8 cellular contexts compared by ENCODE assay signal in the genomic region with DNA sequence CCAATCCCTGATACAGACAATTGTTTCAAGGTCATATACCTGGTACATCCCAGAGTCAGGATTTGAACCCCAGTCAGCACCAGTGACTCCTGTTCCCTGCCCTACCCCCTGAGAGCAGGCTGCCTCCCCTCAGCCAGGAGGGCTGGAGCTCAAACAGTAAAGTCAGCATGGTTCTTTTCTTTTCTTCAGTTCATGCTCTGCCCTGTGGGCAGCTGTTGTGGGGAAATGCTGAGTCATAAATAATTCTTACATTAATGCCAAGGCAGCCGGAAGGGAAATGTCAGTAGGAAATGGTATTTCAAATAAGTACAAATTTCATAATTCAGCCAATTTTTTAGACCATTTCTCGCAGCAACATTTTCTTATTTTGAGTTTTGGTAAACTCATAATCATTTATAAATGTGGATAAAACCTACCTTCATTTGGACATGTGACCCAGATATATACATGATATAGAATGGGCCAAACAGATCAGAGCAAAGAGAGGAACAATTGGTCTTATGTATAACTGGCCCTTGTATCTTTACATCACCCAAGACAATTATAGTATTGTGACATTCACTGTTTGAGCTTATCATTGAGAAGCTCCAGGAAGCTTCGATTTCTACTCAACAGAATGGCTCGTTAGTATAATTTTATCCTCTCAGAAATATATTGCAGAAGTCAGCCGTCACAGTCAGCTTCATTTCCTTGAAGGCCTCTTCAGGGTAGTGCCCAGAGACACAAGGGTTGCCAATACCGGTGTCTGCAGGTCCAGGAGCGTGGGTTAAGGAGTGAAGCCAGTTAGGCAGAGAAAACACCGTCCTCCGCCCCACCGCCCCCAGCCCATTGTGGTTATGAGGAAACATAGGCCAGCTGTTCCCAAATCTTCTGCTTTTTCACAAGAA. TPM values are rescaled to one million over a fixed set of nuclear protein-coding genes. Genes with fewer than 3 reads are reported as not detected.
DNase-seq lines count a peak whose midpoint lies in the region; ATAC-seq and TF ChIP-seq lines count a peak whose summit lies in the region.

No MANE protein-coding gene starts in this region.

- TF ChIP-seq CTCF in fibroblast of mammary gland (conservative IDR thresholded peaks at IDR 0.05; ENCODE audit: control insufficient read depth, insufficient read depth, low read depth, low read length) (no peak), thyroid gland (IDR thresholded peaks at IDR 0.05) (no peak)

- peak overlapping the region; percentile 58 for H3K4me3 ChIP-seq in SK-N-MC
- no peak overlapping the region for H3K4me3 ChIP-seq in fibroblast of mammary gland (ENCODE audit: control insufficient read depth, low read depth, low read length)
- H3K4me3 ChIP-seq in skeletal muscle tissue (ENCODE audit: low read length in 3 of 3) = no peak overlapping the region
- no peak overlapping the region for H3K4me3 ChIP-seq in thyroid gland (replicated peaks in 1 of 3)

- H3K9me3 ChIP-seq in SK-N-MC (ENCODE audit: low read depth, low read length) (no peaks in the 10 kb centered on the region), skeletal muscle tissue (ENCODE audit: control insufficient read depth in 3 of 3, low read length in 3 of 3) (no peaks in the 10 kb centered on the region), thyroid gland (no peaks in the 10 kb centered on the region)

- ATAC-seq in HG02885 (IDR thresholded peaks at IDR 0.05; ENCODE audit: poor library complexity, unreplicated experiment) = peak; percentile 26
- ATAC-seq in HG02763 (IDR thresholded peaks at IDR 0.05; ENCODE audit: unreplicated experiment) = no peak

- no peak overlapping the region for H3K9ac ChIP-seq in SK-N-MC (ENCODE audit: insufficient read length)
- H3K9ac ChIP-seq in skeletal muscle tissue (ENCODE audit: low read depth in 1 of 3, low read length in 3 of 3) = no peak overlapping the region

- intact Hi-C loops in thyroid gland (cut with DNase I) = loop anchor here (10.0 kb wide), 1 partner anchor 349 kb away; no protein-coding TSS in a partner anchor

- WGBS in thyroid gland, 2 donors = 78 to 81% methylated on average over 10 of the region's 10 CpGs

- DNase-seq in GM03348 (ENCODE audit: low spot score) (peak; percentile 68), SK-N-MC (ENCODE audit: low read depth, low spot score) (peak; percentile 92), fibroblast of mammary gland (ENCODE audit: low read depth) (peak; percentile 67), NCI-H146 (lab: John Stamatoyannopoulos, UW) (no peak), thyroid gland (no peak)

- H3K36me3 ChIP-seq in SK-N-MC (ENCODE audit: insufficient read depth, low read length) (no peaks in the 10 kb centered on the region), skeletal muscle tissue (ENCODE audit: control insufficient read depth in 3 of 3, insufficient read depth in 3 of 3, low read length in 3 of 3) (no peaks in the 10 kb centered on the region), thyroid gland (no peaks in the 10 kb centered on the region)

- TF ChIP-seq POLR2A in thyroid gland (IDR thresholded peaks at IDR 0.05) = no peak

- H3K27me3 ChIP-seq in skeletal muscle tissue (ENCODE audit: control insufficient read depth in 3 of 3, insufficient read depth in 3 of 3, low read length in 3 of 3) (no peaks in the 10 kb centered on the region), thyroid gland (no peaks in the 10 kb centered on the region)

- H3K27ac ChIP-seq in SK-N-MC (peak overlapping the region; percentile 89), skeletal muscle tissue (ENCODE audit: low read depth, low read length) (peak overlapping the region; percentile 66), thyroid gland (no peak overlapping the region)

- H3K4me1 ChIP-seq in skeletal muscle tissue (ENCODE audit: control insufficient read depth in 3 of 3, insufficient read depth in 3 of 3, low read length in 3 of 3) (peaks cover 0 to 4% (median 0%) of the 10 kb centered on the region in 3 donors), thyroid gland (no peaks in the 10 kb centered on the region)

RNA-seq across cellular contexts. Expression of gene SCYGR1, which starts 28.0 kb away (rescaled TPM):
- not detected for total RNA-seq in skeletal muscle tissue
- total RNA-seq in thyroid gland = not detected

RNA-seq across cellular contexts. Expression of gene TM4SF20, which starts 36.7 kb away (rescaled TPM):
- not detected for total RNA-seq in skeletal muscle tissue
- not detected for total RNA-seq in thyroid gland

RNA-seq across cellular contexts. Expression of gene AGFG1, which starts 56.2 kb away (rescaled TPM):
- 20.9 TPM for total RNA-seq in skeletal muscle tissue
- 10 to 100 TPM; 50.0 to 69.2 (median 58.9) TPM for total RNA-seq in thyroid gland

Comparison
In these comparisons a context has a peak if more than half of its experiments do, and no peak if none do; other contexts are left out.
1. DNase-seq: peak in GM03348 (single experiment), SK-N-MC (single experiment) and fibroblast of mammary gland (single experiment); none in NCI-H146 (single experiment) and thyroid gland (0 of 2).
2. H3K27ac ChIP-seq: peak in SK-N-MC (single experiment) and skeletal muscle tissue (single experiment); none in thyroid gland (0 of 3).